8 cellular contexts compared by ENCODE assay signal in genomic region chr5:321233-321725, GRCh38. TPM values are rescaled to one million over a fixed set of nuclear protein-coding genes. Genes with fewer than 3 reads are reported as not detected.
DNase-seq lines count a peak whose midpoint lies in the region; ATAC-seq and TF ChIP-seq lines count a peak whose summit lies in the region.

TSS of gene AHRR (plus strand) at chr5:321714. CDS start at chr5:343903, 22,189 bp downstream.

- no peaks in the 10 kb centered on the region for H3K36me3 Mint-ChIP-seq in brain

- in situ Hi-C loops in Caki2 (cut with HindIII; ENCODE audit: low pct_unique_long_range_greater_than_20kb, low sequenced_read_pairs): no loop called here

- H3K27me3 Mint-ChIP-seq in brain: peaks cover 76% of the 10 kb centered on the region

- CTCF ChIA-PET in RWPE1 (lab: Yijun Ruan, JAX): interaction anchor here (0.6 to 1.0 kb wide), 6 partner anchors 91 to 1323 kb away, joined by 3 to 6 read pairs (median 4); no protein-coding TSS in a partner anchor

- POLR2A ChIA-PET in RWPE1 (lab: Yijun Ruan, JAX; ENCODE audit: low non-redundant PET): no interaction called here

- TF ChIP-seq CTCF in RWPE1 (conservative IDR thresholded peaks at IDR 0.05; ENCODE audit: low read depth): peak; percentile 86
- TF ChIP-seq CTCF in brain (conservative IDR thresholded peaks at IDR 0.05): peak; percentile 49 to 62

- H3K4me1 Mint-ChIP-seq in brain: peaks cover 8% of the 10 kb centered on the region

- peak within 1 kb of the TSS in 1 of 5 experiments; percentile 13 for H3K27ac Mint-ChIP-seq in brain

- ATAC-seq in GM19372 (IDR thresholded peaks at IDR 0.05; ENCODE audit: low read depth, unreplicated experiment): peak; percentile 44
- ATAC-seq in HG03432 (IDR thresholded peaks at IDR 0.05; ENCODE audit: unreplicated experiment): peak; percentile 49
- no peak for ATAC-seq in GM18867 (IDR thresholded peaks at IDR 0.05; ENCODE audit: unreplicated experiment)

- peaks cover 0 to 8% (median 5%) of the 10 kb centered on the region in 5 experiments for H3K9me3 Mint-ChIP-seq in brain

- H3K27ac ChIP-seq in RWPE1: peak within 1 kb of the TSS; percentile 9; the same call in 1 of the 2 replicates

- H3K4me3 Mint-ChIP-seq in brain: peak within 1 kb of the TSS; percentile 76 to 86 (median 81)

- DNase-seq in Caki2 (ENCODE audit: low read depth) (peak; percentile 34), RWPE1 (ENCODE audit: low spot score) (peak; percentile 86), iPS-NIHi7 (ENCODE audit: extremely low spot score) (peak; percentile 92)
- peak; percentile 45 for DNase-seq in stimulated activated CD4-positive, alpha-beta T cell treated with anti-CD3 and anti-CD28 coated beads, Interleukin-1b, Interleukin-23, amount 100 ng/mL, for 48 hours

RNA-seq across cellular contexts. Expression of gene AHRR, which starts in this region (rescaled TPM):
- 0.09 and 5.2 TPM in 2 replicates for total RNA-seq in Caki2 (2014; rRNA removed; shearing (Covaris generic); ENCODE audit: low replicate concordance)
- 3.0 TPM for polyA plus RNA-seq in brain (ENCODE audit: insufficient read depth, low read depth, low replicate concordance)

Comparison
In these comparisons a context has a peak if more than half of its experiments do, and no peak if none do; other contexts are left out.
1. DNase-seq: peak in every context shown above with its lines; median percentile 92 in iPS-NIHi7; 86 in RWPE1; 45 in stimulated activated CD4-positive, alpha-beta T cell treated with anti-CD3 and anti-CD28 coated beads, Interleukin-1b, Interleukin-23, amount 100 ng/mL, for 48 hours; 34 in Caki2.